6 cellular contexts compared by ENCODE assay signal in the genomic region with DNA sequence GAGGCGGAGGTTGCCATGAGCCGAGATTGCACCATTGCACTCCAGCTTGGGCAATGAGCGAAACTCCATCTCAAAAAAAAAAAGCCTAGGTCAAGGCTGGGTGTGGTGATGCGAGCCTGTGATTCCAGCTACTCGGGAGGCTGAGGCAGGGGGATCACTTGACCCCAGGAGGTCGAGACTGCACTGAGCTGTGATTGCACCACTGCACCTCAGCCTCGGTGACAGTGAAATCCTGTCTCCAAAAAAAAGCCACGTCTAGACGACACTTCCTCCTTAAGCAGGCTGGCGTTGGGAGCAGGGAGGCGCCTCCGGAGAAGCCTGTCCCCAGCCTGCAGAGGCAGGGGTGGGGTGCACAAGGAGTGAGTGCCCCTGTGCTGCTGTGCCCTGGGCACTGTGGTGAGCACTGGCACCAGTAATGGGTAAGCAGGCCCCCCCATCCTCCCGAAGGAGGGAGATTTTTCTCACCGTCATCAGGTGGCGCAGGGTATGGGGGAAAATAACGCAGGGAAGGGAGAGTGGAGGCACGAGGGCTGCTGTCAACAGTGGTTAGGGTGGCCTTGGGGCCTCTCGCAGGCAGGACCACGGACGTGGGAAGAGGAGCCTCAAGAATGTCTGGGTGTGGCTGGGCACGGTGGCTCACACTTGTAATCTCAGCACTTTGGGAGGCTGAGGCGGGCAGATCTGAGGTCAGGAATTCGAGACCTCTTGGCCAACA. TPM values are rescaled to one million over a fixed set of nuclear protein-coding genes. Genes with fewer than 3 reads are reported as not detected.
DNase-seq lines count a peak whose midpoint lies in the region; TF ChIP-seq lines count a peak whose summit lies in the region.

No MANE protein-coding gene starts in this region.

- peak overlapping the region; percentile 87 to 99 (median 96) for H3K27ac ChIP-seq in BLaER1 treated with 17β-estradiol and CSF1 and Interleukin-3, amounts not matched to agents 10 nM and 100 nM

- H4K20me1 ChIP-seq in BLaER1 treated with 17β-estradiol and CSF1 and Interleukin-3, amounts not matched to agents 10 nM and 100 nM: peaks cover 41 to 98% (median 53%) of the 10 kb centered on the region in 11 experiments; a peak in 21 of 22 replicates

- peak overlapping the region; percentile 84 to 100 (median 98) for H3K4me2 ChIP-seq in BLaER1 treated with 17β-estradiol and CSF1 and Interleukin-3, amounts not matched to agents 10 nM and 100 nM

- DNase-seq in RPMI7951 (ENCODE audit: low read depth) (peak; percentile 53), endothelial cell (ENCODE audit: low spot score) (no peak), posterior vena cava (ENCODE audit: low spot score) (no peak), NCI-H446 treated with DMSO at 0.1 percent for 48 hours (lab: John Stamatoyannopoulos, UW) (no peak)
- no peak for DNase-seq in effector CD8-positive, alpha-beta T cell (lab: John Stamatoyannopoulos, UW)

- H3K4me3 Mint-ChIP-seq in endothelial cell (ENCODE audit: unreplicated experiment): no peak overlapping the region

- intact Hi-C loops in posterior vena cava (cut with DNase I): loop anchor here (10.0 kb wide), 1 partner anchor 133 kb away; no protein-coding TSS in a partner anchor

- no peaks in the 10 kb centered on the region for H3K27me3 ChIP-seq in BLaER1 treated with 17β-estradiol and CSF1 and Interleukin-3, amounts not matched to agents 10 nM and 100 nM

- peak overlapping the region; percentile 42 to 96 (median 58) for H3K4me3 ChIP-seq in BLaER1 treated with 17β-estradiol and CSF1 and Interleukin-3, amounts not matched to agents 10 nM and 100 nM

- no peaks in the 10 kb centered on the region for H3K9me3 Mint-ChIP-seq in endothelial cell (ENCODE audit: unreplicated experiment)

- H3K4me1 Mint-ChIP-seq in endothelial cell (ENCODE audit: unreplicated experiment): peaks cover 5% of the 10 kb centered on the region

- no peak for TF ChIP-seq CTCF in endothelial cell (IDR thresholded peaks at IDR 0.05; ENCODE audit: unreplicated experiment)

- peaks cover 39% of the 10 kb centered on the region for H3K36me3 Mint-ChIP-seq in endothelial cell (ENCODE audit: low read depth, unreplicated experiment)

- H3K4me1 ChIP-seq in BLaER1 treated with 17β-estradiol and CSF1 and Interleukin-3, amounts not matched to agents 10 nM and 100 nM: peaks cover 83 to 100% (median 95%) of the 10 kb centered on the region in 10 experiments

- H3K36me3 ChIP-seq in BLaER1 treated with 17β-estradiol and CSF1 and Interleukin-3, amounts not matched to agents 10 nM and 100 nM: peaks cover 77 to 92% (median 80%) of the 10 kb centered on the region in 11 experiments

- peak overlapping the region; percentile 31 for H3K27ac Mint-ChIP-seq in endothelial cell (ENCODE audit: unreplicated experiment)

- H3K9me3 ChIP-seq in BLaER1 treated with 17β-estradiol and CSF1 and Interleukin-3, amounts not matched to agents 10 nM and 100 nM (replicated peaks in 1 of 11): no peaks in the 10 kb centered on the region

- peaks cover 20% of the 10 kb centered on the region for H3K27me3 Mint-ChIP-seq in endothelial cell (ENCODE audit: unreplicated experiment)

- H3K9ac ChIP-seq in BLaER1 treated with 17β-estradiol and CSF1 and Interleukin-3, amounts not matched to agents 10 nM and 100 nM: peak overlapping the region; percentile 81 to 99 (median 96)

RNA-seq across cellular contexts. Expression of gene P2RY11, which starts 0.7 kb away (rescaled TPM):
- 1.1 and 1.2 TPM in 2 replicates for total RNA-seq in RPMI7951 (2014; rRNA removed; shearing (Covaris generic))
- total RNA-seq in endothelial cell (ENCODE audit: unreplicated experiment): 16.3 TPM
- total RNA-seq in posterior vena cava: 1 to 10 TPM; 6.3 to 6.5 TPM

RNA-seq across cellular contexts. Expression of gene PPAN, which starts 6.0 kb away (rescaled TPM):
- 17.8 and 19.3 TPM in 2 replicates for total RNA-seq in RPMI7951 (2014; rRNA removed; shearing (Covaris generic))
- 39.6 TPM for total RNA-seq in endothelial cell (ENCODE audit: unreplicated experiment)
- total RNA-seq in posterior vena cava: 10 to 100 TPM; 21.9 to 27.8 TPM

RNA-seq across cellular contexts. Expression of gene EIF3G, which starts 7.5 kb away (rescaled TPM):
- 264 and 284 TPM in 2 replicates for total RNA-seq in RPMI7951 (2014; rRNA removed; shearing (Covaris generic))
- 286 TPM for total RNA-seq in endothelial cell (ENCODE audit: unreplicated experiment)
- total RNA-seq in posterior vena cava: 100 to 1,000 TPM; 140 to 157 TPM

RNA-seq across cellular contexts. Expression of gene ANGPTL6, which starts 9.7 kb away (rescaled TPM):
- 0.98 TPM in 1 of 2 replicates, not detected in the other for total RNA-seq in RPMI7951 (2014; rRNA removed; shearing (Covaris generic))
- total RNA-seq in endothelial cell (ENCODE audit: unreplicated experiment) (0.36 TPM), posterior vena cava (not detected)

RNA-seq across cellular contexts. Expression of gene SHFL, which starts 26.1 kb away (rescaled TPM):
- 15.6 and 21.9 TPM in 2 replicates for total RNA-seq in RPMI7951 (2014; rRNA removed; shearing (Covaris generic))
- total RNA-seq in endothelial cell (ENCODE audit: unreplicated experiment) (9.2 TPM), posterior vena cava (10 to 100 TPM; 21.7 to 26.0 TPM)
